ENCODE assay signal across 15 cellular contexts in the genomic region with DNA sequence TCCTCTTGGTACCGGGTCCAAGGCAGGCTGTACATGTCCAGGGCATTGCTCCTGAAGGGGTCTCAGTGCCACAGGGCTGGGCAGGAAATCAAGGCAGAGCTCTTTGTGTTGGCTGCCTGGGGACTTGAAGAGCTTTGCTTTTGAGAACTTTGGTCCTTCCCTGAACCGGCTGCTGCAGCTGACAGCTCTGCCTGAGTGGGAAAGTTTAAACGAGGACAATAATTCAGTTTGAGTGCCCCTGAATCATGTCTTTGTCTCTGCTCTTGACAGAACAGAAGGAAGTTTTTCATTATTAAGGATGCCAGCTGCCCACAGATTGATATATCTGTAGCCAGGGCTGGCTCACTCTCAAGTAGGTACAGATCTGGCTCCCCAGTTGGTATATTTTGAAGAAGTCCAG.
"Had no signal": no experiment of that assay in that cellular context is flagged by ENCODE, and none has a peak within 500 bp of the region (broad histone marks: within the 10 kb centered on the region; RNA-seq: fewer than 3 reads in every experiment).

No MANE protein-coding gene starts in this region.

- DNase-seq: activated CD4-positive, alpha-beta T cell treated with anti-CD3 and anti-CD28 coated beads, Interleukin-2, amount 10 ng/mL, durations not matched to agents 24 days and 14 days; activated CD4-positive, CD25-positive, alpha-beta regulatory T cell; activated CD8-positive, alpha-beta memory T cell treated with anti-CD3 and anti-CD28 coated beads, Interleukin-2, amount 50 U/mL, for 4 hours; activated CD8-positive, alpha-beta T cell treated with anti-CD3 and anti-CD28 coated beads, Interleukin-2, amount 10 ng/mL, durations not matched to agents 7 days and 5 days; activated gamma-delta T cell treated with Interleukin-2 at 50 U/mL for 16 hours; activated T-cell treated with anti-CD3 and anti-CD28 coated beads, Interleukin-2, amount 50 U/mL, for 48 hours; amniotic stem cell; erythroblast; left colon; lower lobe of right lung; midbrain; ovary; stimulated activated CD4-positive, alpha-beta T cell treated with anti-CD3 and anti-CD28 coated beads, Interleukin-12 subunit alpha, Interleukin-12 subunit beta, amount 100 ng/mL, for 4 hours; stimulated activated CD4-positive, alpha-beta T cell treated with anti-CD3 and anti-CD28 coated beads, Interleukin-2, amount 100 ng/mL, for 24 hours; upper lobe of right lung had no signal
